In genomic region chr3:141561426-141562034, GRCh38 we compare ENCODE assay signal across 8 cellular contexts.
A peak's percentile ranks its signal among the peaks of the same experiment; 100 is the strongest.
DNase-seq lines count a peak whose midpoint lies in the region; ATAC-seq and TF ChIP-seq lines count a peak whose summit lies in the region.

No MANE protein-coding gene starts in this region.

- TF ChIP-seq CTCF in C4-2B (conservative IDR thresholded peaks at IDR 0.05) = peak; percentile 100
- peak; percentile 85 for TF ChIP-seq CTCF in GM12873 (IDR thresholded peaks at IDR 0.05; ENCODE audit: insufficient read depth, low read depth, low read length, missing control alignments)
- TF ChIP-seq CTCF in psoas muscle (IDR thresholded peaks at IDR 0.05) = peak; percentile 92

- H3K27me3 ChIP-seq in psoas muscle (ENCODE audit: insufficient read depth in 3 of 3, low read length in 2 of 3) = no peaks in the 10 kb centered on the region

- H3K27ac Mint-ChIP-seq in activated CD4-positive, alpha-beta memory T cell treated with anti-CD3 and anti-CD28 coated beads, Interleukin-2, amount 10 ng/mL, durations not matched to agents 7 days and 5 days = no peak overlapping the region

- CTCF ChIA-PET in activated CD4-positive, alpha-beta memory T cell treated with anti-CD3 and anti-CD28 coated beads, Interleukin-2, amount 10 ng/mL, durations not matched to agents 7 days and 5 days (lab: Charles Lee) = interaction anchor here (0.5 to 7.6 kb wide), 26 partner anchors 9 to 388 kb away, joined by 3 to 107 read pairs (median 5); partner anchors contain the start of gene RASA2

- H3K27ac ChIP-seq in C4-2B = no peak overlapping the region
- H3K27ac ChIP-seq in psoas muscle = no peak overlapping the region

- H3K4me3 Mint-ChIP-seq in activated CD4-positive, alpha-beta memory T cell treated with anti-CD3 and anti-CD28 coated beads, Interleukin-2, amount 10 ng/mL, durations not matched to agents 7 days and 5 days = no peak overlapping the region

- peaks cover 43% of the 10 kb centered on the region for H3K36me3 Mint-ChIP-seq in activated CD4-positive, alpha-beta memory T cell treated with anti-CD3 and anti-CD28 coated beads, Interleukin-2, amount 10 ng/mL, durations not matched to agents 7 days and 5 days (ENCODE audit: low read depth)

- peaks cover 28% of the 10 kb centered on the region for H3K4me1 Mint-ChIP-seq in activated CD4-positive, alpha-beta memory T cell treated with anti-CD3 and anti-CD28 coated beads, Interleukin-2, amount 10 ng/mL, durations not matched to agents 7 days and 5 days

- no peaks in the 10 kb centered on the region for H3K9me3 ChIP-seq in psoas muscle

- H3K27me3 Mint-ChIP-seq in activated CD4-positive, alpha-beta memory T cell treated with anti-CD3 and anti-CD28 coated beads, Interleukin-2, amount 10 ng/mL, durations not matched to agents 7 days and 5 days = no peaks in the 10 kb centered on the region

- peaks cover 5% of the 10 kb centered on the region for H3K9me3 Mint-ChIP-seq in activated CD4-positive, alpha-beta memory T cell treated with anti-CD3 and anti-CD28 coated beads, Interleukin-2, amount 10 ng/mL, durations not matched to agents 7 days and 5 days

- POLR2A ChIA-PET in activated CD4-positive, alpha-beta memory T cell treated with anti-CD3 and anti-CD28 coated beads, Interleukin-2, amount 10 ng/mL, durations not matched to agents 7 days and 5 days (lab: Charles Lee) = interaction anchor here (0.7 to 2.4 kb wide), 4 partner anchors 61 to 91 kb away, joined by 3 to 28 read pairs (median 4); partner anchors contain the start of gene RASA2

- WGBS in psoas muscle, 3 donors = 80 to 98% (median 94%) methylated on average over 2 of the region's 2 CpGs

- H3K4me1 ChIP-seq in psoas muscle = no peaks in the 10 kb centered on the region

- H3K4me3 ChIP-seq in psoas muscle = no peak overlapping the region

- ATAC-seq in psoas muscle = peak in 1 of 4 donors; percentile 64
- ATAC-seq in GM18519 (IDR thresholded peaks at IDR 0.05; ENCODE audit: low FRiP score, unreplicated experiment) = no peak

- intact Hi-C loops in psoas muscle (cut with DNase I) = loop anchor here (2.0 to 10.0 kb wide), 3 partner anchors 101 to 259 kb away; no protein-coding TSS in a partner anchor

- DNase-seq in NCI-H2227 (lab: John Stamatoyannopoulos, UW; ENCODE audit: unreplicated experiment) (peak; percentile 48), germinal center (ENCODE audit: low spot score) (peak; percentile 31), psoas muscle (no peak), T1000 (lab: John Stamatoyannopoulos, UW) (no peak)
- peak; percentile 32 for DNase-seq in activated CD4-positive, alpha-beta memory T cell treated with anti-CD3 and anti-CD28 coated beads, Interleukin-2, amount 10 ng/mL, durations not matched to agents 7 days and 5 days

- peaks cover 2 to 48% of the 10 kb centered on the region in 2 donors for H3K36me3 ChIP-seq in psoas muscle (ENCODE audit: insufficient read depth in 1 of 2, low read depth in 1 of 2)

Comparison
In these comparisons a context has a peak if more than half of its experiments do, and no peak if none do; other contexts are left out.
1. DNase-seq: peak in NCI-H2227 (single experiment), activated CD4-positive, alpha-beta memory T cell treated with anti-CD3 and anti-CD28 coated beads, Interleukin-2, amount 10 ng/mL, durations not matched to agents 7 days and 5 days (single experiment) and germinal center (single experiment); none in psoas muscle (0 of 2) and T1000 (single experiment).
2. Peak in every context shown above with its lines, with median percentiles within 50 percentile points of each other: CTCF ChIP-seq.